Comparison of ENCODE assay signal across 14 cellular contexts in genomic region chr10:75287697-75288096, GRCh38. TPM values are rescaled to one million over a fixed set of nuclear protein-coding genes. Genes with fewer than 3 reads are reported as not detected.
DNase-seq lines count a peak whose midpoint lies in the region; ATAC-seq and TF ChIP-seq lines count a peak whose summit lies in the region.
"Had no signal": no experiment of that assay in that cellular context is flagged by ENCODE, and none has a peak within 500 bp of the region (broad histone marks: within the 10 kb centered on the region; RNA-seq: fewer than 3 reads in every experiment).

No MANE protein-coding gene starts in this region.

- no peak overlapping the region for H2AK9ac ChIP-seq in IMR-90 (replicated peaks; ENCODE audit: low read depth, low read length, poor library complexity)

- H2AFZ ChIP-seq in IMR-90 (replicated peaks; ENCODE audit: low read length, poor library complexity) = peak overlapping the region; percentile 8

- no peak overlapping the region for H4K5ac ChIP-seq in IMR-90 (ENCODE audit: low read depth, low read length)

- dilution Hi-C loops in IMR-90 (cut with HindIII; ENCODE audit: low sequenced_read_pairs, unreplicated experiment) = no loop called here

- no peak overlapping the region for H4K91ac ChIP-seq in IMR-90 (ENCODE audit: insufficient read depth, low read depth, low read length)

- no peak overlapping the region; the same call in 1 of the 2 replicates for H3K4ac ChIP-seq in IMR-90 (ENCODE audit: low read depth, low read length)

- TF ChIP-seq POLR2A in IMR-90 (IDR thresholded peaks at IDR 0.05; ENCODE audit: low read depth, low read length) = no peak
- no peak for TF ChIP-seq POLR2A in gastroesophageal sphincter (IDR thresholded peaks at IDR 0.05)

- ATAC-seq in Right ventricle myocardium inferior = no peak
- ATAC-seq in IMR-90 (ENCODE audit: low read depth) = no peak
- no peak for ATAC-seq in gastroesophageal sphincter
- no peak for ATAC-seq in GM18502 (IDR thresholded peaks at IDR 0.05; ENCODE audit: poor library complexity, unreplicated experiment)

- CTCF ChIA-PET in IMR-90 (lab: Yijun Ruan, JAX) = no interaction called here

- no peak overlapping the region for H2AK5ac ChIP-seq in IMR-90 (ENCODE audit: low read depth, low read length)

- H3K27me3 Mint-ChIP-seq in glutamatergic neuron (ENCODE audit: unreplicated experiment) (peaks cover 8% of the 10 kb centered on the region), type B pancreatic cell (peaks cover 20% of the 10 kb centered on the region)

- no peaks in the 10 kb centered on the region for H3K9me1 ChIP-seq in IMR-90 (ENCODE audit: insufficient read depth, low read length)

- no peak overlapping the region for H2BK20ac ChIP-seq in IMR-90 (ENCODE audit: low read depth, low read length)

- H3K4me1 Mint-ChIP-seq in glutamatergic neuron (ENCODE audit: low read depth, unreplicated experiment) (peaks cover 14% of the 10 kb centered on the region), type B pancreatic cell (ENCODE audit: unreplicated experiment) (peaks cover 42% of the 10 kb centered on the region)
- H3K4me1 Mint-ChIP-seq: CD4-positive, CD25-positive, alpha-beta regulatory T cell had no signal

- H2BK15ac ChIP-seq in IMR-90 (ENCODE audit: low read depth, low read length) = no peak overlapping the region

- H3K79me1 ChIP-seq in IMR-90 (ENCODE audit: low read depth in 1 of 2, low read length in 2 of 2) = no peaks in the 10 kb centered on the region

- no peak overlapping the region for H2BK5ac ChIP-seq in IMR-90 (ENCODE audit: low read depth, low read length, poor library complexity, severe bottlenecking)

- no peak overlapping the region for H3K27ac ChIP-seq in right atrium auricular region
- no peak overlapping the region for H3K27ac ChIP-seq in IMR-90 (ENCODE audit: insufficient read depth, low read length)
- H3K27ac ChIP-seq in gastroesophageal sphincter = no peak overlapping the region
- H3K27ac ChIP-seq: BLaER1 treated with 17β-estradiol and CSF1 and Interleukin-3, amounts not matched to agents 10 nM and 100 nM had no signal

- peak overlapping the region; percentile 48 for H3K27ac Mint-ChIP-seq in glutamatergic neuron (ENCODE audit: unreplicated experiment)
- H3K27ac Mint-ChIP-seq in type B pancreatic cell = no peak overlapping the region
- H3K27ac Mint-ChIP-seq: CD4-positive, CD25-positive, alpha-beta regulatory T cell had no signal

- no peaks in the 10 kb centered on the region for H4K20me1 ChIP-seq in IMR-90 (ENCODE audit: insufficient read depth, low read length)
- H4K20me1 ChIP-seq: BLaER1 treated with 17β-estradiol and CSF1 and Interleukin-3, amounts not matched to agents 10 nM and 100 nM had no signal

- WGBS in IMR-90 (ENCODE audit: extremely low coverage in 2 of 2, insufficient read length in 1 of 2), 2 experiments = 95% methylated on average over 2 of the region's 4 CpGs; no CpG with 5 or more reads in 1 of the 2 experiments
- WGBS in gastroesophageal sphincter (ENCODE audit: low coverage in 1 of 2), 2 donors = 83 to 100% methylated on average over 1 to 3 of the region's 4 CpGs

- TF ChIP-seq EP300 in gastroesophageal sphincter (IDR thresholded peaks at IDR 0.05) = no peak

- DNase-seq in right atrium auricular region (ENCODE audit: low spot score) (peak; percentile 52), Right ventricle myocardium inferior (ENCODE audit: missing footprints) (no peak), IMR-90 (no peak), glutamatergic neuron (no peak), type B pancreatic cell (ENCODE audit: extremely low spot score, unreplicated experiment) (peak; percentile 39), RKO (ENCODE audit: low spot score) (no peak)
- DNase-seq: 8988T; ACHN; CD4-positive, CD25-positive, alpha-beta regulatory T cell; DMS53; HCEC 1CT had no signal

- H3K27me3 ChIP-seq in right atrium auricular region (no peaks in the 10 kb centered on the region), IMR-90 (ENCODE audit: control insufficient read depth, insufficient read depth, low read length) (peaks cover 6% of the 10 kb centered on the region), gastroesophageal sphincter (no peaks in the 10 kb centered on the region)
- H3K27me3 ChIP-seq: BLaER1 treated with 17β-estradiol and CSF1 and Interleukin-3, amounts not matched to agents 10 nM and 100 nM had no signal

- no peak overlapping the region; the same call in 1 of the 2 replicates for H3K18ac ChIP-seq in IMR-90 (ENCODE audit: low read depth, low read length)

- no peak overlapping the region for H3K4me2 ChIP-seq in IMR-90 (ENCODE audit: low read depth, low read length)
- H3K4me2 ChIP-seq: BLaER1 treated with 17β-estradiol and CSF1 and Interleukin-3, amounts not matched to agents 10 nM and 100 nM had no signal

- in situ Hi-C loops in IMR-90 (cut with MboI; ENCODE audit: low sequenced_read_pairs) = no loop called here

- H3K9me3 Mint-ChIP-seq in glutamatergic neuron (ENCODE audit: unreplicated experiment) (peaks cover 5% of the 10 kb centered on the region), type B pancreatic cell (peaks cover 25% of the 10 kb centered on the region)

- H3K9ac ChIP-seq in IMR-90 (ENCODE audit: low read depth, low read length) = no peak overlapping the region
- H3K9ac ChIP-seq: BLaER1 treated with 17β-estradiol and CSF1 and Interleukin-3, amounts not matched to agents 10 nM and 100 nM had no signal

- no peak overlapping the region for H3K56ac ChIP-seq in IMR-90 (ENCODE audit: extremely low read depth, insufficient read depth, low read length)

- H3K36me3 ChIP-seq in right atrium auricular region (no peaks in the 10 kb centered on the region), IMR-90 (ENCODE audit: control insufficient read depth, insufficient read depth, low read length) (no peaks in the 10 kb centered on the region), gastroesophageal sphincter (no peaks in the 10 kb centered on the region)
- H3K36me3 ChIP-seq: BLaER1 treated with 17β-estradiol and CSF1 and Interleukin-3, amounts not matched to agents 10 nM and 100 nM had no signal

- H3K14ac ChIP-seq in IMR-90 (replicated peaks; ENCODE audit: low read depth, low read length) = no peak overlapping the region

- peaks cover 0 to 17% of the 10 kb centered on the region in 2 donors for H3K4me1 ChIP-seq in right atrium auricular region
- peaks cover 11% of the 10 kb centered on the region for H3K4me1 ChIP-seq in IMR-90 (ENCODE audit: control insufficient read depth, insufficient read depth, low read length)
- peaks cover 0 to 24% (median 11%) of the 10 kb centered on the region in 3 donors for H3K4me1 ChIP-seq in gastroesophageal sphincter
- H3K4me1 ChIP-seq: BLaER1 treated with 17β-estradiol and CSF1 and Interleukin-3, amounts not matched to agents 10 nM and 100 nM had no signal

- intact Hi-C loops in Right ventricle myocardium inferior (cut with DNase I) = no loop called here
- intact Hi-C loops in IMR-90 (cut with micrococcal nuclease) = no loop called here

- TF ChIP-seq CTCF in right atrium auricular region (IDR thresholded peaks at IDR 0.05) (no peak), IMR-90 (conservative IDR thresholded peaks at IDR 0.05; ENCODE audit: low read depth, low read length) (no peak), glutamatergic neuron (IDR thresholded peaks at IDR 0.05; ENCODE audit: partially characterized antibody, unreplicated experiment) (no peak), type B pancreatic cell (conservative IDR thresholded peaks at IDR 0.05) (no peak), gastroesophageal sphincter (IDR thresholded peaks at IDR 0.05) (no peak)

- H2BK120ac ChIP-seq in IMR-90 (ENCODE audit: low read depth, low read length) = peak overlapping the region; percentile 25; the same call in 1 of the 2 replicates

- POLR2A ChIA-PET in IMR-90 (lab: Charles Lee; ENCODE audit: unreplicated experiment) = no interaction called here

- H3K4me3 ChIP-seq in right atrium auricular region = no peak overlapping the region
- no peak overlapping the region for H3K4me3 ChIP-seq in IMR-90 (ENCODE audit: insufficient read depth, low read depth, low read length)
- H3K4me3 ChIP-seq in gastroesophageal sphincter = no peak overlapping the region
- H3K4me3 ChIP-seq: BLaER1 treated with 17β-estradiol and CSF1 and Interleukin-3, amounts not matched to agents 10 nM and 100 nM had no signal

- no peak for TF ChIP-seq RAD21 in IMR-90 (IDR thresholded peaks at IDR 0.05; ENCODE audit: low read length)

- H3K9me3 ChIP-seq in right atrium auricular region (no peaks in the 10 kb centered on the region), IMR-90 (ENCODE audit: control insufficient read depth, insufficient read depth, low read length) (peaks cover 5% of the 10 kb centered on the region), gastroesophageal sphincter (peaks cover 0 to 6% (median 0%) of the 10 kb centered on the region in 3 donors)

- H3K36me3 Mint-ChIP-seq in glutamatergic neuron (ENCODE audit: unreplicated experiment) = peaks cover 9% of the 10 kb centered on the region
- H3K36me3 Mint-ChIP-seq in type B pancreatic cell = peaks cover 4% of the 10 kb centered on the region
- H3K36me3 Mint-ChIP-seq: CD4-positive, CD25-positive, alpha-beta regulatory T cell had no signal

- H3K23ac ChIP-seq in IMR-90 (ENCODE audit: low read depth, low read length) = no peak overlapping the region

- no TSS peak for BruUV-seq in IMR-90 (replicated peaks; lab: Mats Ljungman, UMichigan)

- H4K8ac ChIP-seq in IMR-90 (ENCODE audit: low read depth in 2 of 2, low read length in 2 of 2) = no peak overlapping the region

- H3K4me3 Mint-ChIP-seq in glutamatergic neuron (ENCODE audit: unreplicated experiment) (no peak overlapping the region), type B pancreatic cell (no peak overlapping the region)
- H3K4me3 Mint-ChIP-seq: CD4-positive, CD25-positive, alpha-beta regulatory T cell had no signal

TF ChIP-seq in IMR-90, 13 proteins besides CTCF, POLR2A, EP300 and RAD21 (continues in another document):
- TF ChIP-seq MAZ (IDR thresholded peaks at IDR 0.05; ENCODE audit: borderline replicate concordance, low read depth, low read length) (no peak), RCOR1 (IDR thresholded peaks at IDR 0.05; ENCODE audit: insufficient replicate concordance, low read length) (no peak), NFE2L2 (IDR thresholded peaks at IDR 0.05; ENCODE audit: low read depth, low read length) (no peak), CHD1 (IDR thresholded peaks at IDR 0.05; ENCODE audit: low read depth, low read length) (no peak)

RNA-seq across cellular contexts. Expression of gene COMTD1, which starts 51.9 kb away (rescaled TPM):
- 10 to 100 TPM; 44.1 to 52.4 TPM for total RNA-seq in right atrium auricular region
- 32.3 TPM for total RNA-seq in Right ventricle myocardium inferior
- total RNA-seq in IMR-90 (2012; rRNA removed) = 1.4 and 1.6 TPM in 2 replicates
- polyA plus RNA-seq in IMR-90 (2012; rRNA removed) = 6.4 and 9.5 TPM in 2 replicates
- 10.7 and 12.1 TPM in 2 replicates for polyA plus RNA-seq in IMR-90 (2012; cell fraction: cytosol; rRNA removed)
- 22.0 and 64.6 TPM in 2 replicates for polyA plus RNA-seq in IMR-90 (2012; cell fraction: nucleus; rRNA removed; ENCODE audit: low replicate concordance)
- 14.2 TPM for total RNA-seq in glutamatergic neuron (ENCODE audit: unreplicated experiment)
- 40.4 and 62.6 TPM in 2 replicates for total RNA-seq in type B pancreatic cell (ENCODE audit: low replicate concordance)
- total RNA-seq in gastroesophageal sphincter = 10 to 100 TPM; 15.3 to 25.8 (median 21.6) TPM

Comparison
In these comparisons a context has a peak if more than half of its experiments do, and no peak if none do; other contexts are left out.
1. DNase-seq: peak in right atrium auricular region (single experiment) and type B pancreatic cell (single experiment); none in Right ventricle myocardium inferior (single experiment), IMR-90 (single experiment), glutamatergic neuron (single experiment) and RKO (single experiment).